In genomic region chr6:149963212-149963461, GRCh38 we compare ENCODE assay signal across 8 cellular contexts. TPM values are rescaled to one million over a fixed set of nuclear protein-coding genes. Genes with fewer than 3 reads are reported as not detected.
DNase-seq lines count a peak whose midpoint lies in the region; ATAC-seq and TF ChIP-seq lines count a peak whose summit lies in the region.

No MANE protein-coding gene starts in this region.

- no peaks in the 10 kb centered on the region for H3K36me3 ChIP-seq in KOPT-K1 (ENCODE audit: insufficient read depth, low read length)
- no peaks in the 10 kb centered on the region for H3K36me3 ChIP-seq in neutrophil

- peak overlapping the region; percentile 59 to 70 for H3K4me3 ChIP-seq in neutrophil (ENCODE audit: low read depth in 1 of 2, low read length in 1 of 2)

- TF ChIP-seq CTCF in neutrophil (IDR thresholded peaks at IDR 0.05): no peak

- peaks cover 17 to 21% of the 10 kb centered on the region in 2 experiments for H3K4me1 ChIP-seq in neutrophil (ENCODE audit: control insufficient read depth in 1 of 2, insufficient read depth in 1 of 2, low read depth in 1 of 2, low read length in 1 of 2)

- ATAC-seq in esophagus mucosa: peak; percentile 58

- peak; percentile 58 for DNase-seq in activated naive CD4-positive, alpha-beta T cell treated with Interleukin-2 at 50 U/mL for 16 hours
- DNase-seq in activated naive CD4-positive, alpha-beta T cell (lab: John Stamatoyannopoulos, UW): no peak
- DNase-seq in activated CD4-positive, CD25-positive, alpha-beta regulatory T cell treated with anti-CD3 and anti-CD28 coated beads, Interleukin-2, amount 50 U/mL, for 72 hours: peak; percentile 45
- DNase-seq in occipital lobe (lab: John Stamatoyannopoulos, UW) (no peak), NCI-H2107 (lab: John Stamatoyannopoulos, UW) (no peak)

- H3K27ac ChIP-seq in KOPT-K1 (ENCODE audit: low read depth, low read length, poor library complexity, severe bottlenecking) (peak overlapping the region; percentile 53), neutrophil (no peak overlapping the region)

- H3K9me3 ChIP-seq in KOPT-K1 (ENCODE audit: insufficient read depth, low read length, poor library complexity, severe bottlenecking) (peaks cover 7% of the 10 kb centered on the region), neutrophil (no peaks in the 10 kb centered on the region)

- peaks cover 98% of the 10 kb centered on the region for H3K27me3 ChIP-seq in neutrophil

RNA-seq across cellular contexts. Expression of gene ULBP1, which starts 0.6 kb away (rescaled TPM):
- total RNA-seq in esophagus mucosa (1.2 TPM), occipital lobe (3.9 TPM)

RNA-seq across cellular contexts. Expression of gene ULBP2, which starts 21.3 kb away (rescaled TPM):
- total RNA-seq in esophagus mucosa (5.2 TPM), occipital lobe (5.3 TPM)

RNA-seq across cellular contexts. Expression of gene RAET1G, which starts 40.2 kb away (rescaled TPM):
- total RNA-seq in esophagus mucosa (24.7 TPM), occipital lobe (not detected)

Comparison
In these comparisons a context has a peak if more than half of its experiments do, and no peak if none do; other contexts are left out.
1. DNase-seq: peak in activated naive CD4-positive, alpha-beta T cell treated with Interleukin-2 at 50 U/mL for 16 hours (single experiment) and activated CD4-positive, CD25-positive, alpha-beta regulatory T cell treated with anti-CD3 and anti-CD28 coated beads, Interleukin-2, amount 50 U/mL, for 72 hours (single experiment); none in activated naive CD4-positive, alpha-beta T cell (0 of 4), occipital lobe (single experiment) and NCI-H2107 (single experiment).
2. RNA of gene RAET1G, which starts 40.2 kb away (total RNA-seq): 24.7 TPM in esophagus mucosa (single experiment); not detected in occipital lobe (single experiment); every median in the first group is over 10 times any median in the second.